In the genomic region with DNA sequence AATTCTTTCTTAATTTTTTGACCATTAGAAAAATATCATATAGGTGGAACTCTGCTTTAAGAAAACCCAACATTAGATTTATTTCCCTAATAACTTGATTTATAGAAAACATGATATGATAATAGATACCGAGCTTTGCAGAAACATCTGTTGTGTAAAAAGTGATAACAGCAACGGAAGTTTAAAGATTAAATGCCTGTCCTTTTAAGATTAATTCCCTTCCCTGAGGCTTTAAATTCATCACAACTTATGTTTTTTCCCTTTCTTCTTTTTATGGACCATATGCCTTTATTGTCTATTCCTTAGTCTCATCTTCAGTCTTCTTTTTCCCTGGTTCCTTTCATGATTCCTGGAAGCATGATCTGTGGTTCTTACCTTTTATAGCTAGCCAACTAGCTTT, we compare ENCODE assay signal across 10 cellular contexts. TPM values are rescaled to one million over a fixed set of nuclear protein-coding genes. Genes with fewer than 3 reads are reported as not detected.
A peak's percentile ranks its signal among the peaks of the same experiment; 100 is the strongest.
DNase-seq lines count a peak whose midpoint lies in the region; ATAC-seq, FAIRE-seq and TF ChIP-seq lines count a peak whose summit lies in the region.
"Had no signal": no experiment of that assay in that cellular context is flagged by ENCODE, and none has a peak within 500 bp of the region (broad histone marks: within the 10 kb centered on the region; RNA-seq: fewer than 3 reads in every experiment).

No MANE protein-coding gene starts in this region.

- peaks cover 0 to 4% (median 0%) of the 10 kb centered on the region in 3 donors for H3K36me3 Mint-ChIP-seq in CD8-positive, alpha-beta memory T cell

- H3K27ac ChIP-seq in CD8-positive, alpha-beta memory T cell (ENCODE audit: low read depth, low read length), result peak overlapping the region; percentile 92
- H3K27ac ChIP-seq in PC-9, result peak overlapping the region; percentile 76
- H3K27ac ChIP-seq in esophagus squamous epithelium, result peak overlapping the region; percentile 98 to 100 (median 99)
- H3K27ac ChIP-seq in gastrocnemius medialis, result peak overlapping the region; percentile 99 to 100 (median 99)

- H3K4me3 Mint-ChIP-seq in CD8-positive, alpha-beta memory T cell, result no peak overlapping the region
- H3K4me3 Mint-ChIP-seq: nephron had no signal

- CTCF ChIA-PET in CD8-positive, alpha-beta memory T cell (lab: Charles Lee), result interaction anchor here (0.9 to 2.1 kb wide), 4 partner anchors 11 to 45 kb away, joined by 3 to 5 read pairs (median 4); no protein-coding TSS in a partner anchor
- CTCF ChIA-PET in PC-9 (lab: Charles Lee), result no interaction called here

- no peak for ATAC-seq in gastrocnemius medialis

- no peak for TF ChIP-seq CTCF in PC-9 (conservative IDR thresholded peaks at IDR 0.05)
- TF ChIP-seq CTCF in esophagus squamous epithelium (IDR thresholded peaks at IDR 0.05), result no peak
- TF ChIP-seq CTCF in gastrocnemius medialis (IDR thresholded peaks at IDR 0.05 in 4 of 5, conservative IDR thresholded peaks at IDR 0.05 in 1 of 5), result no peak
- TF ChIP-seq CTCF in lower leg skin (IDR thresholded peaks at IDR 0.05), result no peak
- no peak for TF ChIP-seq CTCF in D721Med (IDR thresholded peaks at IDR 0.05; ENCODE audit: insufficient read depth, missing control alignments)

- H3K36me3 ChIP-seq in CD8-positive, alpha-beta memory T cell (ENCODE audit: insufficient read depth, low read length), result no peaks in the 10 kb centered on the region
- H3K36me3 ChIP-seq in PC-9 (ENCODE audit: low read depth) (no peaks in the 10 kb centered on the region), esophagus squamous epithelium (no peaks in the 10 kb centered on the region), gastrocnemius medialis (no peaks in the 10 kb centered on the region)

- H2AFZ ChIP-seq in PC-9, result no peak overlapping the region

- H4K20me1 ChIP-seq in PC-9 (ENCODE audit: insufficient read depth), result no peaks in the 10 kb centered on the region

- H3F3A ChIP-seq in PC-9 (ENCODE audit: insufficient read depth, low read depth), result peaks cover 27% of the 10 kb centered on the region; the same call in 1 of the 2 replicates

- FAIRE-seq in D721Med (lab: Jason Lieb, UNC), result no peak
- FAIRE-seq: endometrium had no signal

- H3K4me3 ChIP-seq in CD8-positive, alpha-beta memory T cell (ENCODE audit: low read length), result peak overlapping the region; percentile 52
- peak overlapping the region; percentile 93 for H3K4me3 ChIP-seq in PC-9
- peak overlapping the region; percentile 77 to 96 (median 88) for H3K4me3 ChIP-seq in esophagus squamous epithelium
- peak overlapping the region; percentile 93 to 99 (median 96) for H3K4me3 ChIP-seq in gastrocnemius medialis
- H3K4me3 ChIP-seq in lower leg skin (ENCODE audit: low read depth, poor library complexity, severe bottlenecking), result no peak overlapping the region

- H3K9me3 ChIP-seq in CD8-positive, alpha-beta memory T cell (ENCODE audit: low read length), result no peaks in the 10 kb centered on the region
- H3K9me3 ChIP-seq in PC-9 (ENCODE audit: insufficient read depth, low read depth) (no peaks in the 10 kb centered on the region), esophagus squamous epithelium (no peaks in the 10 kb centered on the region), gastrocnemius medialis (no peaks in the 10 kb centered on the region)

- POLR2A ChIA-PET in CD8-positive, alpha-beta memory T cell (lab: Charles Lee), result interaction anchor here (0.7 to 2.4 kb wide), 5 partner anchors 11 to 1034 kb away, joined by 3 to 15 read pairs (median 4); a partner anchor contains a TSS
- POLR2A ChIA-PET in PC-9 (lab: Charles Lee; ENCODE audit: unreplicated experiment), result interaction anchor here (0.7 kb wide), 2 partner anchors 133 to 986 kb away, joined by 5 read pairs; a partner anchor contains a TSS

- no peak for TF ChIP-seq POLR2A in esophagus squamous epithelium (IDR thresholded peaks at IDR 0.05)
- TF ChIP-seq POLR2A in gastrocnemius medialis (IDR thresholded peaks at IDR 0.05), result no peak
- no peak for TF ChIP-seq POLR2A in lower leg skin (IDR thresholded peaks at IDR 0.05)

- peaks cover 67% of the 10 kb centered on the region for H3K79me2 ChIP-seq in PC-9 (ENCODE audit: low read depth)

- peaks cover 48% of the 10 kb centered on the region for H3K4me1 ChIP-seq in CD8-positive, alpha-beta memory T cell (ENCODE audit: insufficient read depth, low read length)
- peaks cover 45% of the 10 kb centered on the region for H3K4me1 ChIP-seq in PC-9 (replicated peaks; ENCODE audit: insufficient read depth)
- peaks cover 19 to 63% (median 31%) of the 10 kb centered on the region in 3 donors for H3K4me1 ChIP-seq in esophagus squamous epithelium
- H3K4me1 ChIP-seq in gastrocnemius medialis, result peaks cover 51 to 54% of the 10 kb centered on the region in 2 donors

- DNase-seq in CD8-positive, alpha-beta memory T cell, result no peak
- no peak for DNase-seq in PC-9
- no peak for DNase-seq in esophagus squamous epithelium (lab: John Stamatoyannopoulos, UW)
- DNase-seq in gastrocnemius medialis, result no peak
- DNase-seq in lower leg skin (ENCODE audit: low spot score in 2 of 2), result no peak
- no peak for DNase-seq in activated CD8-positive, alpha-beta memory T cell treated with anti-CD3 and anti-CD28 coated beads, Interleukin-2, amount 50 U/mL, for 48 hours
- DNase-seq in NCI-H187 treated with DMSO at 0.1 percent for 48 hours (lab: John Stamatoyannopoulos, UW), result no peak
- DNase-seq in D721Med (ENCODE audit: insufficient read length, low spot score), result no peak

- WGBS in esophagus squamous epithelium, 2 donors, result 1% methylated on average over 2 of the region's 2 CpGs
- WGBS in lower leg skin, 2 donors, result 6 to 8% methylated on average over 2 of the region's 2 CpGs

- peak overlapping the region; percentile 97 for H3K4me2 ChIP-seq in PC-9

- intact Hi-C loops in PC-9 (cut with micrococcal nuclease; ENCODE audit: unreplicated experiment), result loop anchor here (2.0 to 10.0 kb wide), 2 partner anchors 201 to 441 kb away; no protein-coding TSS in a partner anchor
- intact Hi-C loops in esophagus squamous epithelium (cut with DNase I), result no loop called here
- intact Hi-C loops in gastrocnemius medialis (cut with DNase I; ENCODE audit: low total_unique reads), result loop anchor here (2.0 to 10.0 kb wide), 3 partner anchors 267 to 1035 kb away; a partner anchor contains a TSS
- intact Hi-C loops in lower leg skin (cut with DNase I; ENCODE audit: low total_unique reads), result no loop called here

- H3K27me3 ChIP-seq in CD8-positive, alpha-beta memory T cell (ENCODE audit: insufficient read depth, low read length, poor library complexity, severe bottlenecking), result no peaks in the 10 kb centered on the region
- no peaks in the 10 kb centered on the region for H3K27me3 ChIP-seq in PC-9 (ENCODE audit: insufficient read depth, low read depth)
- H3K27me3 ChIP-seq in esophagus squamous epithelium, result no peaks in the 10 kb centered on the region
- H3K27me3 ChIP-seq in gastrocnemius medialis, result no peaks in the 10 kb centered on the region

- in situ Hi-C loops in gastrocnemius medialis (cut with MboI; ENCODE audit: low sequenced_read_pairs in 4 of 4), result no loop called here

- H3K4me1 Mint-ChIP-seq in CD8-positive, alpha-beta memory T cell, result peaks cover 4 to 13% (median 8%) of the 10 kb centered on the region in 3 donors

- no peaks in the 10 kb centered on the region for H3K9me3 Mint-ChIP-seq in CD8-positive, alpha-beta memory T cell
- H3K9me3 Mint-ChIP-seq: nephron had no signal

- H3K27me3 Mint-ChIP-seq in CD8-positive, alpha-beta memory T cell, result peaks cover 6 to 11% of the 10 kb centered on the region in 2 donors

- no peaks in the 10 kb centered on the region for H3K9me2 ChIP-seq in PC-9 (ENCODE audit: insufficient read depth)

- no peak overlapping the region for H3K27ac Mint-ChIP-seq in CD8-positive, alpha-beta memory T cell
- H3K27ac Mint-ChIP-seq: nephron had no signal

- no TSS peak for BruUV-seq in PC-9 (replicated peaks; lab: Mats Ljungman, UMichigan)

RNA-seq across cellular contexts. Expression of a gene that starts 1.9 kb away (rescaled TPM):
- 10 to 100 TPM; 47.0 to 50.2 TPM for total RNA-seq in CD8-positive, alpha-beta memory T cell
- polyA plus RNA-seq in CD8-positive, alpha-beta memory T cell, result 53.8 TPM
- total RNA-seq in PC-9 (2021), result 22.4 and 24.2 TPM in 2 replicates
- 10 to 100 TPM; 30.5 to 74.2 (median 43.6) TPM for total RNA-seq in esophagus squamous epithelium
- 100 to 1,000 TPM in 2 of 4 donors, 10 to 100 TPM in 2; 84.4 to 222 (median 97.6) TPM for total RNA-seq in gastrocnemius medialis
- 10 to 100 TPM; 50.3 to 83.0 (median 69.6) TPM for total RNA-seq in lower leg skin

Comparison
In these comparisons a context has a peak if more than half of its experiments do, and no peak if none do; other contexts are left out.
1. intact Hi-C loops: an anchor here in PC-9 (2.0 to 10.0 kb wide) and gastrocnemius medialis (2.0 to 10.0 kb wide); none called in esophagus squamous epithelium and lower leg skin.